In genomic region chr9:98099346-98099745, GRCh38 we compare ENCODE assay signal across 14 cellular contexts. TPM values are rescaled to one million over a fixed set of nuclear protein-coding genes. Genes with fewer than 3 reads are reported as not detected.
DNase-seq lines count a peak whose midpoint lies in the region; ATAC-seq lines count a peak whose summit lies in the region.
"Had no signal": no experiment of that assay in that cellular context is flagged by ENCODE, and none has a peak within 500 bp of the region (broad histone marks: within the 10 kb centered on the region; RNA-seq: fewer than 3 reads in every experiment).

No MANE protein-coding gene starts in this region.

- peaks cover 16% of the 10 kb centered on the region for H3K36me3 Mint-ChIP-seq in activated naive CD4-positive, alpha-beta T cell treated with anti-CD3 and anti-CD28 coated beads, Interleukin-2, amount 50 U/mL, for 24 hours
- peaks cover 11% of the 10 kb centered on the region for H3K36me3 Mint-ChIP-seq in natural killer cell treated with Interleukin-12 subunit alpha and Interleukin-12 subunit beta and Interleukin-15 and Interleukin-18, amount 100 ng/mL, for 72 hours

- H3K27ac ChIP-seq in KOPT-K1 (ENCODE audit: low read depth, low read length, poor library complexity, severe bottlenecking): peak overlapping the region; percentile 99

- H3K9me3 ChIP-seq in KOPT-K1 (ENCODE audit: insufficient read depth, low read length, poor library complexity, severe bottlenecking): no peaks in the 10 kb centered on the region
- H3K9me3 ChIP-seq: pancreas had no signal

- no peaks in the 10 kb centered on the region for H3K9me3 Mint-ChIP-seq in activated naive CD4-positive, alpha-beta T cell treated with anti-CD3 and anti-CD28 coated beads, Interleukin-2, amount 50 U/mL, for 24 hours
- H3K9me3 Mint-ChIP-seq in natural killer cell treated with Interleukin-12 subunit alpha and Interleukin-12 subunit beta and Interleukin-15 and Interleukin-18, amount 100 ng/mL, for 72 hours: no peaks in the 10 kb centered on the region

- ATAC-seq in natural killer cell treated with Interleukin-12 subunit alpha and Interleukin-12 subunit beta and Interleukin-15 and Interleukin-18, amount 100 ng/mL, for 72 hours: no peak
- no peak for ATAC-seq in GM19397 (IDR thresholded peaks at IDR 0.05; ENCODE audit: unreplicated experiment)

- no peaks in the 10 kb centered on the region for H3K27me3 Mint-ChIP-seq in activated naive CD4-positive, alpha-beta T cell treated with anti-CD3 and anti-CD28 coated beads, Interleukin-2, amount 50 U/mL, for 24 hours
- H3K27me3 Mint-ChIP-seq in natural killer cell treated with Interleukin-12 subunit alpha and Interleukin-12 subunit beta and Interleukin-15 and Interleukin-18, amount 100 ng/mL, for 72 hours: no peaks in the 10 kb centered on the region

- peaks cover 58% of the 10 kb centered on the region for H3K36me3 ChIP-seq in KOPT-K1 (ENCODE audit: insufficient read depth, low read length)
- H3K36me3 ChIP-seq: pancreas had no signal

- H3K4me3 Mint-ChIP-seq in activated naive CD4-positive, alpha-beta T cell treated with anti-CD3 and anti-CD28 coated beads, Interleukin-2, amount 50 U/mL, for 24 hours: no peak overlapping the region
- peak overlapping the region; percentile 67 for H3K4me3 Mint-ChIP-seq in natural killer cell treated with Interleukin-12 subunit alpha and Interleukin-12 subunit beta and Interleukin-15 and Interleukin-18, amount 100 ng/mL, for 72 hours

- H3K27ac Mint-ChIP-seq in activated naive CD4-positive, alpha-beta T cell treated with anti-CD3 and anti-CD28 coated beads, Interleukin-2, amount 50 U/mL, for 24 hours: peak overlapping the region; percentile 94
- H3K27ac Mint-ChIP-seq in natural killer cell treated with Interleukin-12 subunit alpha and Interleukin-12 subunit beta and Interleukin-15 and Interleukin-18, amount 100 ng/mL, for 72 hours: peak overlapping the region; percentile 89 to 94

- peak; percentile 30 for DNase-seq in activated CD4-positive, alpha-beta T cell treated with anti-CD3 and anti-CD28 coated beads, Interleukin-2, amount 50 U/mL, for 1 hour
- DNase-seq in activated CD4-positive, alpha-beta T cell treated with anti-CD3 and anti-CD28 coated beads for 1 hour: no peak
- DNase-seq in natural killer cell treated with Interleukin-12 subunit alpha and Interleukin-12 subunit beta and Interleukin-15 and Interleukin-18, amount 100 ng/mL, for 72 hours (ENCODE audit: low spot score): no peak
- DNase-seq in NCI-H82 (lab: John Stamatoyannopoulos, UW) (no peak), HUDEP-2 (lab: John Stamatoyannopoulos, UW; ENCODE audit: unreplicated experiment in 76 of 76) (no peak)
- DNase-seq: ACHN, Kasumi-1, NCI-H1694, NCI-H526 treated with DMSO at 0.1 percent for 48 hours, substantia nigra had no signal

- peaks cover 92% of the 10 kb centered on the region for H3K4me1 Mint-ChIP-seq in activated naive CD4-positive, alpha-beta T cell treated with anti-CD3 and anti-CD28 coated beads, Interleukin-2, amount 50 U/mL, for 24 hours
- H3K4me1 Mint-ChIP-seq in natural killer cell treated with Interleukin-12 subunit alpha and Interleukin-12 subunit beta and Interleukin-15 and Interleukin-18, amount 100 ng/mL, for 72 hours (ENCODE audit: low read depth in 2 of 2): peaks cover 48 to 51% of the 10 kb centered on the region in 2 donors

RNA-seq across cellular contexts. Expression of gene TRIM14, which starts 19.7 kb away (rescaled TPM):
- 10 to 100 TPM; 29.4 to 49.0 TPM for total RNA-seq in natural killer cell treated with Interleukin-12 subunit alpha and Interleukin-12 subunit beta and Interleukin-15 and Interleukin-18, amount 100 ng/mL, for 72 hours

RNA-seq across cellular contexts. Expression of gene NANS, which starts 42.8 kb away (rescaled TPM):
- 10 to 100 TPM; 41.2 to 72.9 TPM for total RNA-seq in natural killer cell treated with Interleukin-12 subunit alpha and Interleukin-12 subunit beta and Interleukin-15 and Interleukin-18, amount 100 ng/mL, for 72 hours
